ENCODE assay signal across 8 cellular contexts in genomic region chr21:44880405-44880761, GRCh38. TPM values are rescaled to one million over a fixed set of nuclear protein-coding genes. Genes with fewer than 3 reads are reported as not detected.
DNase-seq lines count a peak whose midpoint lies in the region; ATAC-seq, FAIRE-seq and TF ChIP-seq lines count a peak whose summit lies in the region.
"Not testable (repeated sequence)": the region's sequence is repeated elsewhere in the genome, so short reads cannot be mapped to it uniquely, and the experiment has no call there.

No MANE protein-coding gene starts in this region.

- H3K4me2 ChIP-seq in PC-9: 0 out of 2 replicates have a peak overlapping the region, but pooled peaks have one; percentile 55
- H3K4me2 ChIP-seq in GM12878 (ENCODE audit: control insufficient read depth, insufficient read depth): not testable (repeated sequence)

- not testable (repeated sequence) for H3K4me3 ChIP-seq in A673 (ENCODE audit: low read depth, low read length, poor library complexity, severe bottlenecking); HL-60 (replicated peaks; ENCODE audit: insufficient read depth, low read length); PC-9; GM12878; heart right ventricle

- not testable (repeated sequence) for H3K27me3 Mint-ChIP-seq in activated CD4-positive, alpha-beta T cell treated with anti-CD3 and anti-CD28 coated beads, Interleukin-2, amount 10 ng/mL, durations not matched to agents 7 days and 5 days; naive B cell; stimulated activated memory B cell treated with anti-CD40 and anti-IgM and Interleukin-4, amounts not matched to agents 10 μg/mL and 1 μg/mL and 100 μg/mL, for 72 hours

- not testable (repeated sequence) for TF ChIP-seq RAD21 in GM12878 (IDR thresholded peaks at IDR 0.05; ENCODE audit: insufficient read depth, low read depth, low read length)

- H3K79me2 ChIP-seq in PC-9 (ENCODE audit: low read depth); GM12878 (ENCODE audit: control insufficient read depth, insufficient read depth, low read length): not testable (repeated sequence)

- not testable (repeated sequence) for H3K27me3 ChIP-seq in A673 (replicated peaks; ENCODE audit: insufficient read depth, low read depth, low read length, poor library complexity); HL-60 (ENCODE audit: insufficient read depth, poor library complexity, severe bottlenecking); PC-9 (ENCODE audit: insufficient read depth, low read depth); GM12878 (replicated peaks in 1 of 2; ENCODE audit: control insufficient read depth in 2 of 2, insufficient read depth in 2 of 2, low read length in 1 of 2); heart right ventricle

- FAIRE-seq in GM12878 (lab: Jason Lieb, UNC): not testable (repeated sequence)

- not testable (repeated sequence) for H3K4me3 Mint-ChIP-seq in activated CD4-positive, alpha-beta T cell treated with anti-CD3 and anti-CD28 coated beads, Interleukin-2, amount 10 ng/mL, durations not matched to agents 7 days and 5 days; stimulated activated memory B cell treated with anti-CD40 and anti-IgM and Interleukin-4, amounts not matched to agents 10 μg/mL and 1 μg/mL and 100 μg/mL, for 72 hours
- peak overlapping the region in 6 of 8 donors; percentile 5 to 65 (median 36) for H3K4me3 Mint-ChIP-seq in naive B cell

- not testable (repeated sequence) for H2AFZ ChIP-seq in PC-9; GM12878 (ENCODE audit: control insufficient read depth, low read depth, low read length)

- H3K4me1 ChIP-seq in A673 (ENCODE audit: insufficient read depth, low read length, poor library complexity, severe bottlenecking) (peaks cover 24% of the 10 kb centered on the region), PC-9 (replicated peaks; ENCODE audit: insufficient read depth) (peaks cover 58% of the 10 kb centered on the region), GM12878 (ENCODE audit: control insufficient read depth, insufficient read depth, low read length) (peaks cover 39% of the 10 kb centered on the region), heart right ventricle (peaks cover 0 to 84% (median 6%) of the 10 kb centered on the region in 9 donors)

- in situ Hi-C loops in GM12878 (cut with MboI): loop anchor here (10.0 kb wide), 1 partner anchor 54 kb away; no protein-coding TSS in a partner anchor

- H3K4me1 Mint-ChIP-seq in activated CD4-positive, alpha-beta T cell treated with anti-CD3 and anti-CD28 coated beads, Interleukin-2, amount 10 ng/mL, durations not matched to agents 7 days and 5 days: peaks cover 34% of the 10 kb centered on the region
- H3K4me1 Mint-ChIP-seq in naive B cell: peaks cover 42 to 65% (median 44%) of the 10 kb centered on the region in 3 donors
- H3K4me1 Mint-ChIP-seq in stimulated activated memory B cell treated with anti-CD40 and anti-IgM and Interleukin-4, amounts not matched to agents 10 μg/mL and 1 μg/mL and 100 μg/mL, for 72 hours: peaks cover 46% of the 10 kb centered on the region

- H3K27ac ChIP-seq in A673 (ENCODE audit: low read depth, low read length, poor library complexity, severe bottlenecking) (peak overlapping the region; percentile 70), HL-60 (replicated peaks) (peak overlapping the region; percentile 79), heart right ventricle (peak overlapping the region in 7 of 10 donors; percentile 10 to 89 (median 48))
- H3K27ac ChIP-seq in PC-9; GM12878 (ENCODE audit: control insufficient read depth, insufficient read depth): not testable (repeated sequence)

- not testable (repeated sequence) for TF ChIP-seq POLR2A in GM12878 (IDR thresholded peaks at IDR 0.05; ENCODE audit: low read depth, low read length)

- ATAC-seq in GM12878 (peak; percentile 44), naive B cell (ENCODE audit: low read depth in 2 of 2) (peak; percentile 25 to 39)
- ATAC-seq in heart right ventricle; stimulated activated memory B cell treated with anti-CD40 and anti-IgM and Interleukin-4, amounts not matched to agents 10 μg/mL and 1 μg/mL and 100 μg/mL, for 72 hours: not testable (repeated sequence)

- H3K9me3 ChIP-seq in A673 (ENCODE audit: low read depth, low read length, poor library complexity, severe bottlenecking); PC-9 (ENCODE audit: insufficient read depth, low read depth); GM12878 (replicated peaks; ENCODE audit: control insufficient read depth, insufficient read depth, low read length); heart right ventricle: not testable (repeated sequence)

- not testable (repeated sequence) for H3K9ac ChIP-seq in GM12878 (ENCODE audit: control insufficient read depth, insufficient read depth, low read length)

- peak overlapping the region; percentile 74 for H3K27ac Mint-ChIP-seq in activated CD4-positive, alpha-beta T cell treated with anti-CD3 and anti-CD28 coated beads, Interleukin-2, amount 10 ng/mL, durations not matched to agents 7 days and 5 days
- H3K27ac Mint-ChIP-seq in naive B cell: peak overlapping the region in 4 of 6 donors; percentile 47 to 79 (median 65)
- H3K27ac Mint-ChIP-seq in stimulated activated memory B cell treated with anti-CD40 and anti-IgM and Interleukin-4, amounts not matched to agents 10 μg/mL and 1 μg/mL and 100 μg/mL, for 72 hours: peak overlapping the region; percentile 50

- not testable (repeated sequence) for TF ChIP-seq CTCF in A673 (conservative IDR thresholded peaks at IDR 0.05; ENCODE audit: low read depth, low read length); HL-60 (IDR thresholded peaks at IDR 0.05; ENCODE audit: insufficient read depth, low read length); PC-9 (conservative IDR thresholded peaks at IDR 0.05); GM12878 (IDR thresholded peaks at IDR 0.05 in 2 of 3, conservative IDR thresholded peaks at IDR 0.05 in 1 of 3; ENCODE audit: control insufficient read depth in 2 of 3, extremely low read depth in 1 of 3, insufficient read depth in 1 of 3, low read depth in 3 of 3, low read length in 3 of 3); heart right ventricle (IDR thresholded peaks at IDR 0.05)

- WGBS in GM12878 (ENCODE audit: insufficient coverage, insufficient replicate concordance, low lambda C conversion rate, missing lambda C conversion rate): 48% methylated on average over 4 of the region's 4 CpGs
- 68 to 72% methylated on average over 4 of the region's 4 CpGs for WGBS in heart right ventricle, 2 donors

- intact Hi-C loops in A673 (cut with micrococcal nuclease; ENCODE audit: unreplicated experiment); PC-9 (cut with micrococcal nuclease; ENCODE audit: unreplicated experiment); GM12878 (cut with micrococcal nuclease; ENCODE audit: unreplicated experiment); heart right ventricle (cut with DNase I): not testable (repeated sequence)

- CTCF ChIA-PET in A673 (lab: Charles Lee); PC-9 (lab: Charles Lee): not testable (repeated sequence)
- CTCF ChIA-PET in activated CD4-positive, alpha-beta T cell treated with anti-CD3 and anti-CD28 coated beads, Interleukin-2, amount 10 ng/mL, durations not matched to agents 7 days and 5 days (lab: Charles Lee): interaction anchor here (0.9 kb wide), 1 partner anchor 52 kb away, joined by 3 read pairs; no protein-coding TSS in a partner anchor
- CTCF ChIA-PET in GM12878 (lab: Yijun Ruan, JAX): interaction anchor here (0.6 to 5.2 kb wide), 10 partner anchors 12 to 258 kb away, joined by 3 to 32 read pairs (median 8); partner anchors contain the start of gene UBE2G2

- not testable (repeated sequence) for TF ChIP-seq EP300 in GM12878 (IDR thresholded peaks at IDR 0.05; ENCODE audit: borderline replicate concordance in 1 of 2, control insufficient read depth in 1 of 2, low read depth in 2 of 2, low read length in 2 of 2)

- not testable (repeated sequence) for H4K20me1 ChIP-seq in PC-9 (ENCODE audit: insufficient read depth); GM12878 (ENCODE audit: control insufficient read depth, insufficient read depth)

- RAD21 ChIA-PET in GM12878 (lab: Charles Lee; ENCODE audit: unreplicated experiment): interaction anchor here (1.2 to 2.9 kb wide), 2 partner anchors 47 to 49 kb away, joined by 4 to 14 read pairs; no protein-coding TSS in a partner anchor

- not testable (repeated sequence) for H3K36me3 Mint-ChIP-seq in activated CD4-positive, alpha-beta T cell treated with anti-CD3 and anti-CD28 coated beads, Interleukin-2, amount 10 ng/mL, durations not matched to agents 7 days and 5 days (ENCODE audit: low read depth); naive B cell; stimulated activated memory B cell treated with anti-CD40 and anti-IgM and Interleukin-4, amounts not matched to agents 10 μg/mL and 1 μg/mL and 100 μg/mL, for 72 hours

- not testable (repeated sequence) for BruUV-seq in A673 (replicated peaks; lab: Mats Ljungman, UMichigan); PC-9 (replicated peaks; lab: Mats Ljungman, UMichigan); GM12878 (replicated peaks; lab: Mats Ljungman, UMichigan)

- H3F3A ChIP-seq in PC-9 (ENCODE audit: insufficient read depth, low read depth): peaks cover 31% of the 10 kb centered on the region

- POLR2A ChIA-PET in A673 (lab: Charles Lee; ENCODE audit: low non-redundant PET): interaction anchor here (0.7 kb wide), 1 partner anchor 19 kb away, joined by 3 read pairs; no protein-coding TSS in a partner anchor
- POLR2A ChIA-PET in PC-9 (lab: Charles Lee; ENCODE audit: unreplicated experiment); activated CD4-positive, alpha-beta T cell treated with anti-CD3 and anti-CD28 coated beads, Interleukin-2, amount 10 ng/mL, durations not matched to agents 7 days and 5 days (lab: Charles Lee); GM12878 (lab: Charles Lee): not testable (repeated sequence)

- SMC1A ChIA-PET in GM12878 (lab: Charles Lee; ENCODE audit: uncharacterized antibody, unreplicated experiment): interaction anchor here (0.7 to 2.3 kb wide), 4 partner anchors 12 to 233 kb away, joined by 3 to 6 read pairs (median 4); partner anchors contain the start of gene UBE2G2

- DNase-seq in A673 (ENCODE audit: low spot score); HL-60 (ENCODE audit: low read depth in 1 of 2, low spot score in 1 of 2); PC-9; activated CD4-positive, alpha-beta T cell treated with anti-CD3 and anti-CD28 coated beads, Interleukin-2, amount 10 ng/mL, durations not matched to agents 7 days and 5 days; GM12878 (ENCODE audit: low read depth, low spot score); heart right ventricle; naive B cell: not testable (repeated sequence)

- not testable (repeated sequence) for H3K9me2 ChIP-seq in PC-9 (ENCODE audit: insufficient read depth)

- not testable (repeated sequence) for H3K36me3 ChIP-seq in A673 (ENCODE audit: insufficient read depth, low read length, poor library complexity, severe bottlenecking); PC-9 (ENCODE audit: low read depth); GM12878 (ENCODE audit: control insufficient read depth in 2 of 2, insufficient read depth in 2 of 2, low read length in 1 of 2); heart right ventricle

- not testable (repeated sequence) for H3K9me3 Mint-ChIP-seq in activated CD4-positive, alpha-beta T cell treated with anti-CD3 and anti-CD28 coated beads, Interleukin-2, amount 10 ng/mL, durations not matched to agents 7 days and 5 days; naive B cell; stimulated activated memory B cell treated with anti-CD40 and anti-IgM and Interleukin-4, amounts not matched to agents 10 μg/mL and 1 μg/mL and 100 μg/mL, for 72 hours

RNA-seq across cellular contexts. Expression of gene PTTG1IP, which starts 6.9 kb away (rescaled TPM):
- 216 and 217 TPM in 2 replicates for total RNA-seq in A673 (2021)
- 162 and 174 TPM in 2 replicates for total RNA-seq in PC-9 (2021)
- 10 to 100 TPM; 70.2 to 79.9 TPM for total RNA-seq in activated CD4-positive, alpha-beta T cell treated with anti-CD3 and anti-CD28 coated beads, Interleukin-2, amount 10 ng/mL, durations not matched to agents 7 days and 5 days
- 40.3 and 40.4 TPM in 2 replicates for total RNA-seq in GM12878 (2013; cell fraction: nucleolus; rRNA removed)
- 46.9 and 48.0 TPM in 2 replicates for total RNA-seq in GM12878 (2014; rRNA removed)
- 30.2 and 33.4 TPM in 2 replicates for total RNA-seq in GM12878 (2014; rRNA removed; fragmentation: Illumina TruSeq; extraction: Trizol)
- 45.5 and 46.7 TPM in 2 replicates for total RNA-seq in GM12878 (2021)
- polyA plus RNA-seq in GM12878 (2011; ENCODE audit: low read depth): 19.6 TPM
- 44.2 and 49.2 TPM in 2 replicates for polyA plus RNA-seq in GM12878 (2011; rRNA removed)
- 39.6 and 41.6 TPM in 2 replicates for polyA plus RNA-seq in GM12878 (2011; cell fraction: cytosol; rRNA removed)
- 46.1 and 56.8 TPM in 2 replicates for polyA plus RNA-seq in GM12878 (2011; cell fraction: nucleus; rRNA removed)
- 28.3 and 33.6 TPM in 2 replicates for polyA plus RNA-seq in GM12878 (2012)
- 33.2 and 33.8 TPM in 2 replicates for polyA plus RNA-seq in GM12878 (2014; fragmentation: Illumina TruSeq; extraction: Trizol)
- 10 to 100 TPM in 1 of 2 experiments, 1 to 10 TPM in 1; 2.4 to 10.4 TPM for polyA plus RNA-seq in GM12878 (2014; fragmentation: Nextera tagmentation; extraction: Ambion mirVana)
- 39.3 and 43.4 TPM in 2 replicates for polyA plus RNA-seq in GM12878 (2014; rRNA removed)
- 10 to 100 TPM; 49.5 to 56.4 TPM for polyA plus RNA-seq in GM12878 (2016; fragmentation: Nextera tagmentation; extraction: Ambion mirVana)
- polyA minus RNA-seq in GM12878 (2011; rRNA and poly(A)+ RNA removed): 19.2 and 29.2 TPM in 2 replicates
- polyA minus RNA-seq in GM12878 (2011; cell fraction: cytosol; rRNA and poly(A)+ RNA removed): 16.7 and 22.1 TPM in 2 replicates
- 11.8 and 15.6 TPM in 2 replicates for polyA minus RNA-seq in GM12878 (2011; cell fraction: nucleus; rRNA and poly(A)+ RNA removed)
- 100 to 1,000 TPM; 109 to 188 (median 148) TPM for total RNA-seq in heart right ventricle
- polyA plus RNA-seq in heart right ventricle: 100 to 1,000 TPM; 122 to 172 TPM
- 10 to 100 TPM; 28.1 to 43.5 (median 36.1) TPM for polyA plus RNA-seq in naive B cell (ENCODE audit: low read depth in 6 of 6)

RNA-seq across cellular contexts. Expression of gene ITGB2, which starts 40.3 kb away (rescaled TPM):
- 5.0 and 7.4 TPM in 2 replicates for total RNA-seq in A673 (2021)
- 3.6 and 6.0 TPM in 2 replicates for total RNA-seq in PC-9 (2021)
- 100 to 1,000 TPM; 439 to 500 TPM for total RNA-seq in activated CD4-positive, alpha-beta T cell treated with anti-CD3 and anti-CD28 coated beads, Interleukin-2, amount 10 ng/mL, durations not matched to agents 7 days and 5 days
- total RNA-seq in GM12878 (2013; cell fraction: nucleolus; rRNA removed): 316 and 431 TPM in 2 replicates
- 85.3 and 101 TPM in 2 replicates for total RNA-seq in GM12878 (2014; rRNA removed)
- 25.2 and 31.3 TPM in 2 replicates for total RNA-seq in GM12878 (2014; rRNA removed; fragmentation: Illumina TruSeq; extraction: Trizol)
- total RNA-seq in GM12878 (2021): 162 and 172 TPM in 2 replicates
- polyA plus RNA-seq in GM12878 (2011; ENCODE audit: low read depth): 46.7 TPM
- 31.3 and 57.2 TPM in 2 replicates for polyA plus RNA-seq in GM12878 (2011; rRNA removed)
- 131 and 135 TPM in 2 replicates for polyA plus RNA-seq in GM12878 (2011; cell fraction: cytosol; rRNA removed)
- polyA plus RNA-seq in GM12878 (2011; cell fraction: nucleus; rRNA removed): 271 and 308 TPM in 2 replicates
- 78.4 and 88.1 TPM in 2 replicates for polyA plus RNA-seq in GM12878 (2012)
- 17.2 and 38.7 TPM in 2 replicates for polyA plus RNA-seq in GM12878 (2014; fragmentation: Illumina TruSeq; extraction: Trizol)
- 10 to 100 TPM in 1 of 2 experiments, 1 to 10 TPM in 1; 8.0 to 19.8 TPM for polyA plus RNA-seq in GM12878 (2014; fragmentation: Nextera tagmentation; extraction: Ambion mirVana)
- polyA plus RNA-seq in GM12878 (2014; rRNA removed): 60.6 and 67.5 TPM in 2 replicates
- polyA plus RNA-seq in GM12878 (2016; fragmentation: Nextera tagmentation; extraction: Ambion mirVana): 100 to 1,000 TPM; 120 to 128 TPM
- 34.5 and 84.6 TPM in 2 replicates for polyA minus RNA-seq in GM12878 (2011; rRNA and poly(A)+ RNA removed)
- 49.2 and 68.0 TPM in 2 replicates for polyA minus RNA-seq in GM12878 (2011; cell fraction: cytosol; rRNA and poly(A)+ RNA removed)
- polyA minus RNA-seq in GM12878 (2011; cell fraction: nucleus; rRNA and poly(A)+ RNA removed): 58.9 and 82.0 TPM in 2 replicates
- total RNA-seq in heart right ventricle: 100 to 1,000 TPM in 1 of 10 donors, 10 to 100 TPM in 5, 1 to 10 TPM in 4; 5.1 to 151 (median 10.3) TPM
- polyA plus RNA-seq in heart right ventricle: 10 to 100 TPM; 12.4 to 12.7 TPM
- 100 to 1,000 TPM; 220 to 346 (median 303) TPM for polyA plus RNA-seq in naive B cell (ENCODE audit: low read depth in 6 of 6)

RNA-seq across cellular contexts. Expression of gene SLX9, which starts 59.4 kb away (rescaled TPM):
- total RNA-seq in A673 (2021) (114 and 115 TPM in 2 replicates), PC-9 (2021) (22.8 and 30.4 TPM in 2 replicates), GM12878 (2014; rRNA removed) (39.4 and 40.2 TPM in 2 replicates), GM12878 (2014; rRNA removed; fragmentation: Illumina TruSeq; extraction: Trizol) (17.0 and 18.0 TPM in 2 replicates), GM12878 (2021) (81.3 and 83.2 TPM in 2 replicates), heart right ventricle (10 to 100 TPM; 42.4 to 67.2 (median 52.6) TPM)
- 10 to 100 TPM; 32.7 to 39.8 TPM for total RNA-seq in activated CD4-positive, alpha-beta T cell treated with anti-CD3 and anti-CD28 coated beads, Interleukin-2, amount 10 ng/mL, durations not matched to agents 7 days and 5 days
- 6.2 and 8.6 TPM in 2 replicates for total RNA-seq in GM12878 (2013; cell fraction: nucleolus; rRNA removed)
- polyA plus RNA-seq in GM12878 (2011; ENCODE audit: low read depth): 6.3 TPM
- polyA plus RNA-seq in GM12878 (2011; rRNA removed) (14.8 and 27.7 TPM in 2 replicates), GM12878 (2014; fragmentation: Illumina TruSeq; extraction: Trizol) (1.7 and 5.9 TPM in 2 replicates), GM12878 (2014; fragmentation: Nextera tagmentation; extraction: Ambion mirVana) (1 to 10 TPM in 1 of 2 experiments, under 1 TPM in 1; 0.69 to 5.5 TPM), GM12878 (2014; rRNA removed) (53.6 and 62.2 TPM in 2 replicates), GM12878 (2016; fragmentation: Nextera tagmentation; extraction: Ambion mirVana) (10 to 100 TPM; 69.2 to 75.5 TPM), heart right ventricle (10 to 100 TPM; 68.1 to 83.6 TPM), naive B cell (ENCODE audit: low read depth in 6 of 6) (10 to 100 TPM in 5 of 6 donors, 1 to 10 TPM in 1; 7.8 to 14.2 (median 12.3) TPM)
- 32.2 and 59.0 TPM in 2 replicates for polyA plus RNA-seq in GM12878 (2011; cell fraction: cytosol; rRNA removed)
- 33.4 and 49.2 TPM in 2 replicates for polyA plus RNA-seq in GM12878 (2011; cell fraction: nucleus; rRNA removed)
- polyA plus RNA-seq in GM12878 (2012): 22.6 and 22.7 TPM in 2 replicates
- 10.2 and 16.9 TPM in 2 replicates for polyA minus RNA-seq in GM12878 (2011; rRNA and poly(A)+ RNA removed)
- 12.4 and 18.7 TPM in 2 replicates for polyA minus RNA-seq in GM12878 (2011; cell fraction: cytosol; rRNA and poly(A)+ RNA removed)
- 2.8 and 6.0 TPM in 2 replicates for polyA minus RNA-seq in GM12878 (2011; cell fraction: nucleus; rRNA and poly(A)+ RNA removed)
